23 cellular contexts compared by ENCODE assay signal in the genomic region with DNA sequence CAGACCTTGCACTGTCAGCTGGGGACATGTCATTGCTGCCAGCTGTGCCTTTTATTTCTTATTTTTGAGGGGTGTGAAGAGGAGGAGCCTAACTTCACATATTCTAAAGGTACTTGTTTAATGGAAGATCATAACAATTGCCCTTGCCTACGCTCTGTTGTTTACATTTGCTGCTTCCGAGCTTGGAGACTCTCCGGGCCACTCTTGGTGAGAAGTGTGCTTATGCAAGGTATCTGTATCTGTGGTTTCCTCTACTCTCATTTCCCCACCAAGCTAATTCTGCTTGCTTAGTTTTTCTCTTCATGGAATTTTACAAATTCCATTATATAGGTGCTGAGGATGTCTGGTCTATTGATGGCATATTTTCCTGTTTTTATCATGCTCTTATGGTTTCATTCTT.
A peak's percentile ranks its signal among the peaks of the same experiment; 100 is the strongest.
DNase-seq lines count a peak whose midpoint lies in the region; ATAC-seq and TF ChIP-seq lines count a peak whose summit lies in the region.
"Had no signal": no experiment of that assay in that cellular context is flagged by ENCODE, and none has a peak within 500 bp of the region (broad histone marks: within the 10 kb centered on the region; RNA-seq: fewer than 3 reads in every experiment).

No MANE protein-coding gene starts in this region.

- no peak for TF ChIP-seq CTCF in heart right ventricle (IDR thresholded peaks at IDR 0.05)
- no peak for TF ChIP-seq CTCF in WI38 (IDR thresholded peaks at IDR 0.05; ENCODE audit: low read depth, low read length)

- WGBS in heart right ventricle, 2 donors, result 63 to 65% methylated on average over 3 of the region's 3 CpGs
- 58% methylated on average over 3 of the region's 3 CpGs for WGBS in right cardiac atrium

- peak in 1 of 8 donors; percentile 27 for ATAC-seq in heart right ventricle
- ATAC-seq in right cardiac atrium, result no peak
- ATAC-seq in GM21515 (IDR thresholded peaks at IDR 0.05; ENCODE audit: unreplicated experiment), result no peak
- ATAC-seq in HG03280 (IDR thresholded peaks at IDR 0.05; ENCODE audit: unreplicated experiment), result no peak
- ATAC-seq in GM19467 (IDR thresholded peaks at IDR 0.05; ENCODE audit: unreplicated experiment), result no peak
- ATAC-seq: stimulated activated naive B cell treated with anti-CD40 and anti-IgM and Interleukin-4, amounts not matched to agents 10 μg/mL and 1 μg/mL and 100 μg/mL, for 72 hours had no signal

- H3K9me3 ChIP-seq in heart right ventricle, result peaks cover 0 to 9% (median 0%) of the 10 kb centered on the region in 11 donors
- H3K9me3 ChIP-seq in right cardiac atrium (ENCODE audit: control insufficient read depth, low read length), result no peaks in the 10 kb centered on the region
- H3K9me3 ChIP-seq: BE2C, SJSA1 had no signal

- H3K27me3 ChIP-seq in heart right ventricle (no peaks in the 10 kb centered on the region), right cardiac atrium (ENCODE audit: control insufficient read depth, insufficient read depth) (no peaks in the 10 kb centered on the region), layer of hippocampus (ENCODE audit: control insufficient read depth, insufficient read depth, low read length) (no peaks in the 10 kb centered on the region)
- H3K27me3 ChIP-seq: BE2C, hepatocyte, SJSA1 had no signal

- no peak overlapping the region for H3K4me3 ChIP-seq in heart right ventricle
- no peak overlapping the region for H3K4me3 ChIP-seq in right cardiac atrium (ENCODE audit: low read length)
- H3K4me3 ChIP-seq in WI38 (ENCODE audit: low read depth, low read length), result peak overlapping the region; percentile 17; the same call in 1 of the 2 replicates
- H3K4me3 ChIP-seq: hepatocyte, SJSA1, skin epidermis had no signal

- H3K4me1 ChIP-seq in heart right ventricle (peaks cover 0 to 25% (median 0%) of the 10 kb centered on the region in 9 donors), right cardiac atrium (ENCODE audit: control insufficient read depth, insufficient read depth, low read length) (no peaks in the 10 kb centered on the region)
- H3K4me1 ChIP-seq: BE2C had no signal

- DNase-seq in heart right ventricle (no peak), right cardiac atrium (no peak), NCI-H2171 (lab: John Stamatoyannopoulos, UW) (no peak)
- DNase-seq: activated CD4-positive, alpha-beta T cell treated with anti-CD3 and anti-CD28 coated beads, Interleukin-2, amount 50 U/mL, for 1 hour; activated gamma-delta T cell; activated T-cell treated with anti-CD3 and anti-CD28 coated beads, Interleukin-2, amount 50 U/mL, for 24 hours; BE2C; CD8-positive, alpha-beta memory T cell; EL; KBM-7; NCI-H2029; NCI-H2227 treated with DMSO at 0.1 percent for 48 hours; stimulated activated naive B cell treated with anti-CD40 and anti-IgM and Interleukin-4, amounts not matched to agents 10 μg/mL and 1 μg/mL and 100 μg/mL, for 72 hours; T-helper 9 cell had no signal

- H3K27ac ChIP-seq in heart right ventricle (peak overlapping the region in 8 of 10 donors; percentile 22 to 81 (median 42)), right cardiac atrium (ENCODE audit: low read length) (no peak overlapping the region), layer of hippocampus (ENCODE audit: low read depth, low read length) (peak overlapping the region; percentile 6)
- H3K27ac ChIP-seq: hepatocyte, SJSA1, skin epidermis, VCaP had no signal

- peaks cover 0 to 2% (median 0%) of the 10 kb centered on the region in 9 donors for H3K36me3 ChIP-seq in heart right ventricle
- H3K36me3 ChIP-seq: BE2C had no signal

- intact Hi-C loops in heart right ventricle (cut with DNase I), result loop anchor here in 5 of 10 donors (5.0 kb wide), 2 partner anchors 58 to 103 kb away; partner anchors contain the start of gene RASGRF2 (in 5 of the 5)
- intact Hi-C loops in right cardiac atrium (cut with DNase I), result no loop called here
